In the genomic region with DNA sequence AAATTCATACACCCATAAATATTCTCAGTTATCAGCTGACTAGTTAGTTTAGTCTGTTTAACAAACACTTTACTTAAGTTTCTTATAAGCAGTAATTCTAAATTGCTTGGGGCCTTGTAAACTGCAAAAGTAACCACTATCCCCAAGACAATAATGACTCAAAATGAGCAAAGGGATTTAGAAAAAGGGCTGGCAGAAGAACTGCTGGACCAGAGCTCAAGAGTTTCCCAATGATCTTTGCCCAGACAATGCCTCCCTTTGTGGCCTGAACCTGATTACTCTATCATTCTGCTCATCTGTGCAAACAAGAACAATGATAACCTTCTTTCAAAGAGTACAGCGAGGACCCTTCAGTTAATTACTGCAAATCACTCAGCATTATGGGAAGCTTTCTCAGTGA, we compare ENCODE assay signal across 11 cellular contexts.
DNase-seq lines count a peak whose midpoint lies in the region; ATAC-seq and TF ChIP-seq lines count a peak whose summit lies in the region.
"Had no signal": no experiment of that assay in that cellular context is flagged by ENCODE, and none has a peak within 500 bp of the region (broad histone marks: within the 10 kb centered on the region; RNA-seq: fewer than 3 reads in every experiment).

No MANE protein-coding gene starts in this region.

- no peak overlapping the region for H3K4me3 Mint-ChIP-seq in naive thymus-derived CD8-positive, alpha-beta T cell
- H3K4me3 Mint-ChIP-seq: activated naive CD8-positive, alpha-beta T cell; effector memory CD8-positive, alpha-beta T cell had no signal

- H3K27me3 ChIP-seq in foreskin keratinocyte: no peaks in the 10 kb centered on the region
- H3K27me3 ChIP-seq in upper lobe of right lung: no peaks in the 10 kb centered on the region
- no peaks in the 10 kb centered on the region for H3K27me3 ChIP-seq in gastroesophageal sphincter

- H3K4me1 Mint-ChIP-seq in naive thymus-derived CD8-positive, alpha-beta T cell: peaks cover 0 to 11% (median 0%) of the 10 kb centered on the region in 4 donors

- peak overlapping the region; percentile 33 for H3K27ac ChIP-seq in foreskin keratinocyte
- H3K27ac ChIP-seq in upper lobe of right lung: no peak overlapping the region
- H3K27ac ChIP-seq in gastroesophageal sphincter: no peak overlapping the region
- H3K27ac ChIP-seq: psoas muscle had no signal

- POLR2A ChIA-PET in naive thymus-derived CD8-positive, alpha-beta T cell (lab: Charles Lee): no interaction called here

- H3K9me3 Mint-ChIP-seq in naive thymus-derived CD8-positive, alpha-beta T cell: no peaks in the 10 kb centered on the region
- H3K9me3 Mint-ChIP-seq: effector memory CD8-positive, alpha-beta T cell had no signal

- H3K4me3 ChIP-seq in skeletal muscle cell (ENCODE audit: low read depth, low read length): no peak overlapping the region
- H3K4me3 ChIP-seq in upper lobe of right lung: no peak overlapping the region
- no peak overlapping the region for H3K4me3 ChIP-seq in gastroesophageal sphincter
- H3K4me3 ChIP-seq: psoas muscle had no signal

- H3K27me3 Mint-ChIP-seq in naive thymus-derived CD8-positive, alpha-beta T cell: no peaks in the 10 kb centered on the region
- H3K27me3 Mint-ChIP-seq: activated naive CD8-positive, alpha-beta T cell; effector memory CD8-positive, alpha-beta T cell had no signal

- WGBS in gastroesophageal sphincter (ENCODE audit: low coverage in 1 of 2), 2 donors: 57 to 91% methylated on average over 1 of the region's 1 CpG

- intact Hi-C loops in upper lobe of right lung (cut with DNase I): no loop called here

- peak; percentile 38 for DNase-seq in NCI-H1092 (lab: John Stamatoyannopoulos, UW)
- DNase-seq in RPMI7951 (ENCODE audit: low read depth): peak; percentile 65
- peak; percentile 17 to 46 for DNase-seq in foreskin keratinocyte
- peak; percentile 59 for DNase-seq in skeletal muscle cell (ENCODE audit: low read depth)
- no peak for DNase-seq in naive thymus-derived CD8-positive, alpha-beta T cell
- no peak for DNase-seq in upper lobe of right lung
- DNase-seq: effector memory CD8-positive, alpha-beta T cell; psoas muscle had no signal

- ATAC-seq in foreskin keratinocyte (peak; percentile 11), GM18511 (IDR thresholded peaks at IDR 0.05; ENCODE audit: unreplicated experiment) (no peak), upper lobe of right lung (no peak), gastroesophageal sphincter (no peak)
- no peak for ATAC-seq in naive thymus-derived CD8-positive, alpha-beta T cell
- ATAC-seq: effector memory CD8-positive, alpha-beta T cell had no signal

- no peak overlapping the region for H3K27ac Mint-ChIP-seq in naive thymus-derived CD8-positive, alpha-beta T cell
- H3K27ac Mint-ChIP-seq: activated naive CD8-positive, alpha-beta T cell; effector memory CD8-positive, alpha-beta T cell had no signal

- TF ChIP-seq EP300 in gastroesophageal sphincter (IDR thresholded peaks at IDR 0.05): no peak

- H3K4me1 ChIP-seq in foreskin keratinocyte (peaks cover 13% of the 10 kb centered on the region), upper lobe of right lung (no peaks in the 10 kb centered on the region), gastroesophageal sphincter (peaks cover 0 to 10% (median 0%) of the 10 kb centered on the region in 3 donors)
- H3K4me1 ChIP-seq: psoas muscle had no signal

- TF ChIP-seq POLR2A in gastroesophageal sphincter (IDR thresholded peaks at IDR 0.05): no peak

- H3K36me3 Mint-ChIP-seq in naive thymus-derived CD8-positive, alpha-beta T cell: peaks cover 0 to 10% (median 2%) of the 10 kb centered on the region in 3 donors

- TF ChIP-seq CTCF in foreskin keratinocyte (conservative IDR thresholded peaks at IDR 0.05) (no peak), upper lobe of right lung (IDR thresholded peaks at IDR 0.05) (no peak), gastroesophageal sphincter (IDR thresholded peaks at IDR 0.05) (no peak)

- H3K9me3 ChIP-seq in upper lobe of right lung (no peaks in the 10 kb centered on the region), gastroesophageal sphincter (no peaks in the 10 kb centered on the region)
- H3K9me3 ChIP-seq: psoas muscle had no signal

- H3K36me3 ChIP-seq in upper lobe of right lung (peaks cover 6% of the 10 kb centered on the region), gastroesophageal sphincter (no peaks in the 10 kb centered on the region)

Comparison
In these comparisons a context has a peak if more than half of its experiments do, and no peak if none do; other contexts are left out.
1. DNase-seq: peak in NCI-H1092 (single experiment), RPMI7951 (single experiment), foreskin keratinocyte (2 of 2) and skeletal muscle cell (single experiment); none in naive thymus-derived CD8-positive, alpha-beta T cell (0 of 10) and upper lobe of right lung (single experiment).